Comparison of ENCODE assay signal across 8 cellular contexts in genomic region chr19:32692727-32693061, GRCh38. TPM values are rescaled to one million over a fixed set of nuclear protein-coding genes. Genes with fewer than 3 reads are reported as not detected.
DNase-seq lines count a peak whose midpoint lies in the region; ATAC-seq lines count a peak whose summit lies in the region.

No MANE protein-coding gene starts in this region.

- no peaks in the 10 kb centered on the region for H3K27me3 Mint-ChIP-seq in activated T-cell treated with anti-CD3 and anti-CD28 coated beads, Interleukin-2, amount 50 U/mL, for 24 hours

- peaks cover 27% of the 10 kb centered on the region for H3K4me1 ChIP-seq in SJSA1 (replicated peaks)

- H3K9me3 Mint-ChIP-seq in activated T-cell treated with anti-CD3 and anti-CD28 coated beads, Interleukin-2, amount 50 U/mL, for 24 hours, result peaks cover 4% of the 10 kb centered on the region

- ATAC-seq in HG02588 (IDR thresholded peaks at IDR 0.05; ENCODE audit: unreplicated experiment), result no peak
- ATAC-seq in GM18511 (IDR thresholded peaks at IDR 0.05; ENCODE audit: unreplicated experiment), result no peak

- peaks cover 54% of the 10 kb centered on the region for H3K36me3 Mint-ChIP-seq in activated T-cell treated with anti-CD3 and anti-CD28 coated beads, Interleukin-2, amount 50 U/mL, for 24 hours (ENCODE audit: low read depth)

- peaks cover 70% of the 10 kb centered on the region for H3K4me1 Mint-ChIP-seq in activated T-cell treated with anti-CD3 and anti-CD28 coated beads, Interleukin-2, amount 50 U/mL, for 24 hours (ENCODE audit: low read depth)

- no peaks in the 10 kb centered on the region for H3K27me3 ChIP-seq in SJSA1 (replicated peaks)

- peak overlapping the region; percentile 87 for H3K4me3 Mint-ChIP-seq in activated T-cell treated with anti-CD3 and anti-CD28 coated beads, Interleukin-2, amount 50 U/mL, for 24 hours

- H3K36me3 ChIP-seq in SJSA1, result peaks cover 37% of the 10 kb centered on the region

- DNase-seq in activated T-cell treated with anti-CD3 and anti-CD28 coated beads, Interleukin-2, amount 50 U/mL, for 24 hours, result no peak
- DNase-seq in activated T-cell treated with anti-CD3 and anti-CD28 coated beads, Interleukin-2, amount 50 U/mL, for 48 hours, result no peak
- DNase-seq in SJSA1 (ENCODE audit: low read depth in 1 of 2, low spot score in 2 of 2) (no peak), fibroblast of peridontal ligament (ENCODE audit: extremely low read depth) (peak; percentile 30), NCI-H1694 (lab: John Stamatoyannopoulos, UW) (no peak)

- H3K4me3 ChIP-seq in SJSA1 (peak overlapping the region; percentile 94), skin epidermis (peak overlapping the region; percentile 61 to 86 (median 73))

- peak overlapping the region; percentile 89 for H3K27ac Mint-ChIP-seq in activated T-cell treated with anti-CD3 and anti-CD28 coated beads, Interleukin-2, amount 50 U/mL, for 24 hours

- peaks cover 8% of the 10 kb centered on the region; the same call in 1 of the 2 replicates for H3K9me3 ChIP-seq in SJSA1 (replicated peaks)

- H3K27ac ChIP-seq in SJSA1 (peak overlapping the region; percentile 67), skin epidermis (peak overlapping the region; percentile 48 to 95 (median 88))

RNA-seq across cellular contexts. Expression of gene NUDT19, which starts 1.1 kb away (rescaled TPM):
- 7.3 and 14.1 TPM in 2 replicates for total RNA-seq in SJSA1 (2014; rRNA removed; shearing (Covaris generic))

RNA-seq across cellular contexts. Expression of gene RGS9BP, which starts 17.0 kb away (rescaled TPM):
- total RNA-seq in SJSA1 (2014; rRNA removed; shearing (Covaris generic)), result 0.05 TPM in 1 of 2 replicates, not detected in the other

RNA-seq across cellular contexts. Expression of gene ANKRD27, which starts 17.7 kb away (rescaled TPM):
- total RNA-seq in SJSA1 (2014; rRNA removed; shearing (Covaris generic)), result 22.5 and 26.2 TPM in 2 replicates

RNA-seq across cellular contexts. Expression of gene TDRD12, which starts 26.9 kb away (rescaled TPM):
- total RNA-seq in SJSA1 (2014; rRNA removed; shearing (Covaris generic)), result 0.05 and 0.85 TPM in 2 replicates
